ENCODE assay signal across 8 cellular contexts in genomic region chr5:138544171-138545134, GRCh38. TPM values are rescaled to one million over a fixed set of nuclear protein-coding genes. Genes with fewer than 3 reads are reported as not detected.
DNase-seq lines count a peak whose midpoint lies in the region; ATAC-seq, FAIRE-seq and TF ChIP-seq lines count a peak whose summit lies in the region.

No MANE protein-coding gene starts in this region.

- H2AFZ ChIP-seq in KMS-11 (ENCODE audit: low read depth): peak overlapping the region; percentile 64; the same call in 1 of the 2 replicates

- H3K4me2 ChIP-seq in KMS-11: peak overlapping the region; percentile 96

- peak overlapping the region; percentile 91 for H3K27ac ChIP-seq in KMS-11
- peak overlapping the region; percentile 95 to 99 (median 98) for H3K27ac ChIP-seq in body of pancreas
- H3K27ac ChIP-seq in right lobe of liver: peak overlapping the region; percentile 94 to 99 (median 97)
- peak overlapping the region; percentile 96 to 100 (median 98) for H3K27ac ChIP-seq in tibial nerve

- H3K9ac ChIP-seq in KMS-11: peak overlapping the region; percentile 93

- TF ChIP-seq EP300 in tibial nerve (IDR thresholded peaks at IDR 0.05): no peak

- H3K27me3 ChIP-seq in BE2C (no peaks in the 10 kb centered on the region), KMS-11 (ENCODE audit: insufficient read depth, low read depth) (no peaks in the 10 kb centered on the region), body of pancreas (no peaks in the 10 kb centered on the region), right lobe of liver (no peaks in the 10 kb centered on the region), tibial nerve (no peaks in the 10 kb centered on the region)

- 27 to 33% methylated on average over 15 to 17 of the region's 17 CpGs for WGBS in body of pancreas, 2 donors
- WGBS in right lobe of liver (ENCODE audit: insufficient coverage, low coverage, low lambda C conversion rate, missing lambda C conversion rate): 35% methylated on average over 17 of the region's 17 CpGs
- 58 to 60% methylated on average over 17 of the region's 17 CpGs for WGBS in tibial nerve, 2 donors

- FAIRE-seq in urothelium cell line (lab: Jason Lieb, UNC): no peak

- H3K4me3 ChIP-seq in BE2C (ENCODE audit: low read depth, low read length): peak overlapping the region; percentile 95
- H3K4me3 ChIP-seq in KMS-11 (IDR thresholded peaks at IDR 0.05; ENCODE audit: insufficient read depth, low read depth, low read length): peak overlapping the region; percentile 33
- H3K4me3 ChIP-seq in body of pancreas: peak overlapping the region; percentile 52 to 94
- peak overlapping the region; percentile 60 to 98 (median 97) for H3K4me3 ChIP-seq in right lobe of liver
- peak overlapping the region; percentile 76 to 99 (median 79) for H3K4me3 ChIP-seq in tibial nerve

- H3K9me3 ChIP-seq in BE2C (no peaks in the 10 kb centered on the region), body of pancreas (no peaks in the 10 kb centered on the region), right lobe of liver (no peaks in the 10 kb centered on the region), tibial nerve (no peaks in the 10 kb centered on the region)

- ATAC-seq in body of pancreas (no peak), right lobe of liver (no peak), HG03139 (IDR thresholded peaks at IDR 0.05; ENCODE audit: unreplicated experiment) (no peak)

- in situ Hi-C loops in G401 (cut with HindIII; ENCODE audit: low sequenced_read_pairs): no loop called here

- H3K79me2 ChIP-seq in KMS-11 (ENCODE audit: insufficient read depth, low read depth): peaks cover 83% of the 10 kb centered on the region

- H3K36me3 ChIP-seq in BE2C (peaks cover 32% of the 10 kb centered on the region), KMS-11 (ENCODE audit: insufficient read depth) (no peaks in the 10 kb centered on the region; the same call in 1 of the 2 replicates), body of pancreas (replicated peaks in 1 of 2; ENCODE audit: insufficient read depth in 1 of 2, low read depth in 2 of 2) (no peaks in the 10 kb centered on the region), right lobe of liver (no peaks in the 10 kb centered on the region), tibial nerve (no peaks in the 10 kb centered on the region)

- DNase-seq in BE2C (no peak), body of pancreas (peak; percentile 28 to 44 (median 37)), right lobe of liver (peak in 1 of 3 donors; percentile 31), tibial nerve (ENCODE audit: low spot score in 2 of 2) (peak in 1 of 2 donors; percentile 18), urothelium cell line (ENCODE audit: low spot score) (no peak), G401 (ENCODE audit: low spot score) (no peak)

- peaks cover 4% of the 10 kb centered on the region; the same call in 1 of the 2 replicates for H3K4me1 ChIP-seq in BE2C
- peaks cover 43% of the 10 kb centered on the region for H3K4me1 ChIP-seq in KMS-11 (ENCODE audit: low read depth, poor library complexity, severe bottlenecking)
- H3K4me1 ChIP-seq in body of pancreas: peaks cover 73% of the 10 kb centered on the region
- peaks cover 0 to 33% (median 10%) of the 10 kb centered on the region in 4 donors for H3K4me1 ChIP-seq in right lobe of liver
- H3K4me1 ChIP-seq in tibial nerve: peaks cover 0 to 77% (median 37%) of the 10 kb centered on the region in 4 donors

- intact Hi-C loops in body of pancreas (cut with DNase I) (loop anchor here (10.0 kb wide), 1 partner anchor 90 kb away; no protein-coding TSS in a partner anchor), right lobe of liver (cut with DNase I) (loop anchor here in 1 of 2 donors (10.0 kb wide), 1 partner anchor 90 kb away; no protein-coding TSS in a partner anchor)

- no peak for TF ChIP-seq CTCF in BE2C (IDR thresholded peaks at IDR 0.05; ENCODE audit: low read depth, low read length)
- no peak for TF ChIP-seq CTCF in KMS-11 (conservative IDR thresholded peaks at IDR 0.05; ENCODE audit: low read depth, low read length)
- no peak for TF ChIP-seq CTCF in body of pancreas (IDR thresholded peaks at IDR 0.05)
- no peak for TF ChIP-seq CTCF in right lobe of liver (IDR thresholded peaks at IDR 0.05)
- no peak for TF ChIP-seq CTCF in tibial nerve (IDR thresholded peaks at IDR 0.05)

- TF ChIP-seq POLR2A in body of pancreas (IDR thresholded peaks at IDR 0.05) (no peak), right lobe of liver (IDR thresholded peaks at IDR 0.05) (no peak), tibial nerve (IDR thresholded peaks at IDR 0.05) (no peak)

- H4K20me1 ChIP-seq in KMS-11 (ENCODE audit: insufficient read depth): 0 out of 2 replicates have a peak, but pooled peaks cover 13% of the 10 kb centered on the region

RNA-seq across cellular contexts. Expression of gene ETF1, which starts 1.4 kb away (rescaled TPM):
- 86.4 TPM for polyA plus RNA-seq in BE2C (2012; ENCODE audit: insufficient read depth, insufficient read length, low read depth)
- total RNA-seq in body of pancreas (10 to 100 TPM; 24.9 to 36.6 TPM), right lobe of liver (10 to 100 TPM; 29.5 to 52.1 (median 39.4) TPM), tibial nerve (10 to 100 TPM; 48.4 to 80.1 (median 58.6) TPM)
- total RNA-seq in G401 (2014; rRNA removed; shearing (Covaris generic)): 168 and 229 TPM in 2 replicates

RNA-seq across cellular contexts. Expression of gene HSPA9, which starts 30.7 kb away (rescaled TPM):
- polyA plus RNA-seq in BE2C (2012; ENCODE audit: insufficient read depth, insufficient read length, low read depth): 1,185 TPM
- total RNA-seq in body of pancreas (10 to 100 TPM; 79.8 to 98.3 TPM), right lobe of liver (100 to 1,000 TPM; 198 to 459 (median 229) TPM), tibial nerve (100 to 1,000 TPM; 154 to 230 (median 201) TPM)
- total RNA-seq in G401 (2014; rRNA removed; shearing (Covaris generic)): 394 and 650 TPM in 2 replicates

Comparison
In these comparisons a context has a peak if more than half of its experiments do, and no peak if none do; other contexts are left out.
1. DNase-seq: peak in body of pancreas (4 of 4); none in BE2C (single experiment), urothelium cell line (single experiment) and G401 (single experiment).
2. H3K4me3 ChIP-seq: peak in every context shown above with its lines; median percentile 97 in right lobe of liver; 95 in BE2C; 79 in tibial nerve; 73 in body of pancreas; 33 in KMS-11.
3. Peak in every context shown above with its lines, with median percentiles within 50 percentile points of each other: H3K27ac ChIP-seq.